Comparison of ENCODE assay signal across 27 cellular contexts in the genomic region with DNA sequence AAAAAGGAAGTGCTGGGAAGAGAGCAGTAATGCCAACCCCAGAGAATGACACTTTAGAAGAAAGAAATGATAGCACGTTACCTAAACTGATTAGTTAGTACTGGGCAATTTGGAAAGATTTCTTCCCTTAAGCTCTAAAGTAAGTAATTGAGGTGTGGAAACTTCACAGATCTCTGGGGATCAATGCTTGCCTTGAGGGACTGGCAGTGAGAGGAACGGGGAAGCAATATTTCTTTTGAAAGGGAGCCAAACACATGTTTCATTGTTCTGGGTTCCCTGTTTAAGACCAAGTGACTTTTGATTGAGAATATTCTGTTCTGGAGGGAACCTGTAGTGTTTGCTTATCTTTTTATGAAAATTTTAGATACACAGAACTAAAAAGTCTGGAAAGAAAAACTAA.
"Had no signal": no experiment of that assay in that cellular context is flagged by ENCODE, and none has a peak within 500 bp of the region (broad histone marks: within the 10 kb centered on the region; RNA-seq: fewer than 3 reads in every experiment).

No MANE protein-coding gene starts in this region.

- H3K4me1 ChIP-seq: adrenal gland, SJCRH30 had no signal

- DNase-seq: activated B cell treated with CpG ODN at 0.5 μM for 24 hours; activated CD4-positive, alpha-beta T cell treated with anti-CD3 and anti-CD28 coated beads for 1 hour; activated CD4-positive, alpha-beta T cell treated with anti-CD3 and anti-CD28 coated beads, Interleukin-2, amount 10 ng/mL, durations not matched to agents 24 days and 14 days; activated CD4-positive, alpha-beta T cell treated with anti-CD3 and anti-CD28 coated beads, Interleukin-2, amount 50 U/mL, for 48 hours; activated CD8-positive, alpha-beta memory T cell treated with anti-CD3 and anti-CD28 coated beads for 24 hours; activated gamma-delta T cell treated with Interleukin-2 at 50 U/mL for 16 hours; activated naive CD4-positive, alpha-beta T cell treated with anti-CD3 and anti-CD28 coated beads, Interleukin-2, amount 10 ng/mL, durations not matched to agents 7 days and 5 days; activated naive CD8-positive, alpha-beta T cell treated with anti-CD3 and anti-CD28 coated beads, Interleukin-2, amount 10 ng/mL, durations not matched to agents 7 days and 5 days; activated T-cell treated with anti-CD3 and anti-CD28 coated beads, Interleukin-2, amount 50 U/mL, for 4 hours; adrenal gland; anterior cingulate cortex; cerebellar nuclear complex; Karpas-422; MM.1S; NCI-H1105 treated with DMSO at 0.1 percent for 48 hours; NCI-H1930; NCI-H510A treated with DMSO at 0.1 percent for 48 hours; Right ventricle myocardium superior; T-helper 17 cell; T-helper 9 cell had no signal

- FAIRE-seq: K562, TTC549 had no signal

- H3K4me3 Mint-ChIP-seq: activated B cell treated with CpG ODN at 0.5 μM for 24 hours; activated CD4-positive, alpha-beta T cell treated with anti-CD3 and anti-CD28 coated beads, Interleukin-2, amount 10 ng/mL, durations not matched to agents 24 days and 14 days; activated naive CD4-positive, alpha-beta T cell treated with anti-CD3 and anti-CD28 coated beads, Interleukin-2, amount 10 ng/mL, durations not matched to agents 7 days and 5 days; activated naive CD8-positive, alpha-beta T cell treated with anti-CD3 and anti-CD28 coated beads, Interleukin-2, amount 10 ng/mL, durations not matched to agents 7 days and 5 days; activated T-cell treated with anti-CD3 and anti-CD28 coated beads, Interleukin-2, amount 50 U/mL, for 4 hours; activated T-helper 17 cell treated with anti-CD3 and anti-CD28 coated beads, Interleukin-2, amount 50 U/mL, for 72 hours; T-helper 17 cell had no signal

- H3K27ac ChIP-seq: adrenal gland, RWPE1, SJCRH30 had no signal

- H3K27me3 Mint-ChIP-seq: activated B cell treated with CpG ODN at 0.5 μM for 24 hours; activated naive CD4-positive, alpha-beta T cell treated with anti-CD3 and anti-CD28 coated beads, Interleukin-2, amount 10 ng/mL, durations not matched to agents 7 days and 5 days; activated naive CD8-positive, alpha-beta T cell treated with anti-CD3 and anti-CD28 coated beads, Interleukin-2, amount 10 ng/mL, durations not matched to agents 7 days and 5 days; activated T-helper 17 cell treated with anti-CD3 and anti-CD28 coated beads, Interleukin-2, amount 50 U/mL, for 72 hours; T-helper 17 cell had no signal

- H3K4me1 Mint-ChIP-seq: activated B cell treated with CpG ODN at 0.5 μM for 24 hours; activated CD4-positive, alpha-beta T cell treated with anti-CD3 and anti-CD28 coated beads, Interleukin-2, amount 10 ng/mL, durations not matched to agents 24 days and 14 days; activated naive CD4-positive, alpha-beta T cell treated with anti-CD3 and anti-CD28 coated beads, Interleukin-2, amount 10 ng/mL, durations not matched to agents 7 days and 5 days; activated naive CD8-positive, alpha-beta T cell treated with anti-CD3 and anti-CD28 coated beads, Interleukin-2, amount 10 ng/mL, durations not matched to agents 7 days and 5 days; activated T-helper 17 cell treated with anti-CD3 and anti-CD28 coated beads, Interleukin-2, amount 50 U/mL, for 72 hours; T-helper 17 cell had no signal

- H3K27me3 ChIP-seq: adrenal gland, SJCRH30 had no signal

- H3K36me3 ChIP-seq: adrenal gland, SJCRH30 had no signal

- H3K9me3 Mint-ChIP-seq: activated B cell treated with CpG ODN at 0.5 μM for 24 hours; activated CD4-positive, alpha-beta T cell treated with anti-CD3 and anti-CD28 coated beads, Interleukin-2, amount 10 ng/mL, durations not matched to agents 24 days and 14 days; activated naive CD4-positive, alpha-beta T cell treated with anti-CD3 and anti-CD28 coated beads, Interleukin-2, amount 10 ng/mL, durations not matched to agents 7 days and 5 days; activated naive CD8-positive, alpha-beta T cell treated with anti-CD3 and anti-CD28 coated beads, Interleukin-2, amount 10 ng/mL, durations not matched to agents 7 days and 5 days; activated T-helper 17 cell treated with anti-CD3 and anti-CD28 coated beads, Interleukin-2, amount 50 U/mL, for 72 hours had no signal

- ATAC-seq: activated T-cell treated with anti-CD3 and anti-CD28 coated beads, Interleukin-2, amount 50 U/mL, for 4 hours; activated T-helper 17 cell treated with anti-CD3 and anti-CD28 coated beads, Interleukin-2, amount 50 U/mL, for 72 hours; K562; Panc1; SK-N-SH treated with all-trans-retinoic acid at 6 μM for 48 hours; T-helper 17 cell had no signal

- H3K27ac Mint-ChIP-seq: activated B cell treated with CpG ODN at 0.5 μM for 24 hours; activated CD4-positive, alpha-beta T cell treated with anti-CD3 and anti-CD28 coated beads, Interleukin-2, amount 10 ng/mL, durations not matched to agents 24 days and 14 days; activated naive CD4-positive, alpha-beta T cell treated with anti-CD3 and anti-CD28 coated beads, Interleukin-2, amount 10 ng/mL, durations not matched to agents 7 days and 5 days; activated naive CD8-positive, alpha-beta T cell treated with anti-CD3 and anti-CD28 coated beads, Interleukin-2, amount 10 ng/mL, durations not matched to agents 7 days and 5 days; activated T-helper 17 cell treated with anti-CD3 and anti-CD28 coated beads, Interleukin-2, amount 50 U/mL, for 72 hours; T-helper 17 cell had no signal

- H3K9me3 ChIP-seq: adrenal gland, SJCRH30 had no signal

- H3K36me3 Mint-ChIP-seq: activated naive CD4-positive, alpha-beta T cell treated with anti-CD3 and anti-CD28 coated beads, Interleukin-2, amount 10 ng/mL, durations not matched to agents 7 days and 5 days; activated naive CD8-positive, alpha-beta T cell treated with anti-CD3 and anti-CD28 coated beads, Interleukin-2, amount 10 ng/mL, durations not matched to agents 7 days and 5 days had no signal

- H3K4me3 ChIP-seq: adrenal gland, K562, SJCRH30 had no signal
